ENCODE assay signal across 10 cellular contexts in genomic region chr2:42954227-42954962, GRCh38.
A peak's percentile ranks its signal among the peaks of the same experiment; 100 is the strongest.
DNase-seq lines count a peak whose midpoint lies in the region; ATAC-seq and TF ChIP-seq lines count a peak whose summit lies in the region.
"Had no signal": no experiment of that assay in that cellular context is flagged by ENCODE, and none has a peak within 500 bp of the region (broad histone marks: within the 10 kb centered on the region; RNA-seq: fewer than 3 reads in every experiment).

No MANE protein-coding gene starts in this region.

- in situ Hi-C loops in transverse colon (cut with MboI; ENCODE audit: low pct_ligation_motif_present in 1 of 4, low pct_unique_long_range_greater_than_20kb in 1 of 4, low sequenced_read_pairs in 3 of 4), result loop anchor here in 3 of 4 donors (10.0 to 25.0 kb wide), 3 partner anchors 280 to 533 kb away; no protein-coding TSS in a partner anchor

- TF ChIP-seq CTCF in endothelial cell (IDR thresholded peaks at IDR 0.05; ENCODE audit: unreplicated experiment) (no peak), transverse colon (IDR thresholded peaks at IDR 0.05) (no peak)
- no peak for TF ChIP-seq CTCF in CD4-positive, alpha-beta T cell (IDR thresholded peaks at IDR 0.05)

- no peak overlapping the region for H2BK5ac ChIP-seq in mesendoderm (ENCODE audit: low read length)

- POLR2A ChIA-PET in CD4-positive, alpha-beta T cell (lab: Charles Lee), result no interaction called here

- H3K27me3 Mint-ChIP-seq in endothelial cell (ENCODE audit: unreplicated experiment), result peaks cover 14% of the 10 kb centered on the region
- no peaks in the 10 kb centered on the region for H3K27me3 Mint-ChIP-seq in CD4-positive, alpha-beta T cell

- no peak overlapping the region for H2AK5ac ChIP-seq in mesendoderm (ENCODE audit: low read length)

- intact Hi-C loops in transverse colon (cut with DNase I; ENCODE audit: low total_unique reads), result no loop called here
- intact Hi-C loops in CD4-positive, alpha-beta T cell (cut with DNase I, micrococcal nuclease), result no loop called here

- no peak overlapping the region for H4K8ac ChIP-seq in mesendoderm (ENCODE audit: low read depth, low read length)

- H3K4me1 Mint-ChIP-seq in endothelial cell (ENCODE audit: unreplicated experiment), result peaks cover 52% of the 10 kb centered on the region
- no peaks in the 10 kb centered on the region for H3K4me1 Mint-ChIP-seq in CD4-positive, alpha-beta T cell (ENCODE audit: low read depth)

- H3K9me3 ChIP-seq in transverse colon, result no peaks in the 10 kb centered on the region
- H3K9me3 ChIP-seq in CD4-positive, alpha-beta T cell (ENCODE audit: control insufficient read depth, low read length), result no peaks in the 10 kb centered on the region

- peak overlapping the region; percentile 80 for H3K27ac Mint-ChIP-seq in endothelial cell (ENCODE audit: unreplicated experiment)
- H3K27ac Mint-ChIP-seq in CD4-positive, alpha-beta T cell, result no peak overlapping the region

- no peak overlapping the region for H3K56ac ChIP-seq in mesendoderm (ENCODE audit: low read length)

- H3K18ac ChIP-seq in mesendoderm (ENCODE audit: low read length), result no peak overlapping the region

- H3K4me1 ChIP-seq in mesendoderm (ENCODE audit: control insufficient read depth, low read depth, low read length), result peaks cover 5% of the 10 kb centered on the region
- peaks cover 8 to 34% (median 16%) of the 10 kb centered on the region in 4 donors for H3K4me1 ChIP-seq in transverse colon

- H3K27me3 ChIP-seq in mesendoderm (ENCODE audit: insufficient read depth, low read length, poor library complexity), result no peaks in the 10 kb centered on the region
- H3K27me3 ChIP-seq in transverse colon, result no peaks in the 10 kb centered on the region
- no peaks in the 10 kb centered on the region for H3K27me3 ChIP-seq in CD4-positive, alpha-beta T cell (ENCODE audit: control insufficient read depth, insufficient read depth, low read length)
- H3K27me3 ChIP-seq: dorsolateral prefrontal cortex had no signal

- no peaks in the 10 kb centered on the region for H3K79me1 ChIP-seq in mesendoderm (ENCODE audit: low read length)

- no peak overlapping the region for H2BK15ac ChIP-seq in mesendoderm (replicated peaks; ENCODE audit: low read depth)

- H3K4me3 Mint-ChIP-seq in endothelial cell (ENCODE audit: unreplicated experiment), result no peak overlapping the region
- H3K4me3 Mint-ChIP-seq in CD4-positive, alpha-beta T cell, result no peak overlapping the region

- H3K9ac ChIP-seq in mesendoderm (ENCODE audit: low read length), result no peak overlapping the region

- no peak for TF ChIP-seq POLR2A in transverse colon (IDR thresholded peaks at IDR 0.05)

- no peak for ATAC-seq in CD4-positive, alpha-beta T cell (ENCODE audit: poor library complexity)
- ATAC-seq in GM21717 (IDR thresholded peaks at IDR 0.05; ENCODE audit: unreplicated experiment) (no peak), HG02642 (IDR thresholded peaks at IDR 0.05; ENCODE audit: poor library complexity, unreplicated experiment) (no peak)

- H3K4me3 ChIP-seq in mesendoderm (ENCODE audit: low read length) (no peak overlapping the region), transverse colon (no peak overlapping the region)
- H3K4me3 ChIP-seq: dorsolateral prefrontal cortex had no signal

- TF ChIP-seq EP300 in transverse colon (IDR thresholded peaks at IDR 0.05; ENCODE audit: low read depth), result no peak

- H3K4me2 ChIP-seq in mesendoderm (ENCODE audit: low read length), result no peak overlapping the region

- H3K36me3 ChIP-seq in mesendoderm (ENCODE audit: control insufficient read depth, insufficient read depth, low read length) (no peaks in the 10 kb centered on the region), transverse colon (no peaks in the 10 kb centered on the region)

- CTCF ChIA-PET in CD4-positive, alpha-beta T cell (lab: Charles Lee), result no interaction called here

- no peak overlapping the region for H4K5ac ChIP-seq in mesendoderm (ENCODE audit: low read length)

- no CpG with 5 or more reads among the region's 13 CpGs for WGBS in mesendoderm (ENCODE audit: extremely low coverage, insufficient coverage, low lambda C conversion rate)
- 75% methylated on average over 13 of the region's 13 CpGs; no CpG with 5 or more reads in 1 of the 2 donors for WGBS in transverse colon (ENCODE audit: low coverage in 1 of 2), 2 donors

- no peaks in the 10 kb centered on the region for H3K79me2 ChIP-seq in mesendoderm (ENCODE audit: control insufficient read depth, insufficient read depth, low read length)

- peaks cover 3% of the 10 kb centered on the region for H3K36me3 Mint-ChIP-seq in endothelial cell (ENCODE audit: low read depth, unreplicated experiment)
- no peaks in the 10 kb centered on the region for H3K36me3 Mint-ChIP-seq in CD4-positive, alpha-beta T cell (ENCODE audit: low read depth)

- H2BK120ac ChIP-seq in mesendoderm (ENCODE audit: low read depth, low read length), result no peak overlapping the region

- no peak overlapping the region for H3K4ac ChIP-seq in mesendoderm (ENCODE audit: low read depth, low read length)

- no peaks in the 10 kb centered on the region for H3K9me3 Mint-ChIP-seq in endothelial cell (ENCODE audit: unreplicated experiment)
- no peaks in the 10 kb centered on the region for H3K9me3 Mint-ChIP-seq in CD4-positive, alpha-beta T cell

- DNase-seq in LoVo (ENCODE audit: low spot score) (peak; percentile 14), endothelial cell (ENCODE audit: low spot score) (no peak), mesendoderm (peak; percentile 65), transverse colon (no peak)
- no peak for DNase-seq in CD4-positive, alpha-beta T cell
- DNase-seq: activated CD4-positive, CD25-positive, alpha-beta regulatory T cell treated with anti-CD3 and anti-CD28 coated beads, Interleukin-2, amount 50 U/mL, for 72 hours; activated gamma-delta T cell; dorsolateral prefrontal cortex had no signal

- no peak overlapping the region for H3K23ac ChIP-seq in mesendoderm (ENCODE audit: low read length)

- H3K27ac ChIP-seq in mesendoderm (ENCODE audit: low read depth, low read length) (no peak overlapping the region), transverse colon (peak overlapping the region in 3 of 4 donors; percentile 1 to 54 (median 32))
- H3K27ac ChIP-seq in CD4-positive, alpha-beta T cell (ENCODE audit: low read depth, low read length), result no peak overlapping the region
- H3K27ac ChIP-seq: dorsolateral prefrontal cortex had no signal

Comparison
In these comparisons a context has a peak if more than half of its experiments do, and no peak if none do; other contexts are left out.
1. DNase-seq: peak in LoVo (single experiment) and mesendoderm (single experiment); none in endothelial cell (single experiment), transverse colon (single experiment) and CD4-positive, alpha-beta T cell (0 of 10).
2. H3K27ac ChIP-seq: peak in transverse colon (3 of 4); none in mesendoderm (single experiment) and CD4-positive, alpha-beta T cell (single experiment).